10 cellular contexts compared by ENCODE assay signal in the genomic region with DNA sequence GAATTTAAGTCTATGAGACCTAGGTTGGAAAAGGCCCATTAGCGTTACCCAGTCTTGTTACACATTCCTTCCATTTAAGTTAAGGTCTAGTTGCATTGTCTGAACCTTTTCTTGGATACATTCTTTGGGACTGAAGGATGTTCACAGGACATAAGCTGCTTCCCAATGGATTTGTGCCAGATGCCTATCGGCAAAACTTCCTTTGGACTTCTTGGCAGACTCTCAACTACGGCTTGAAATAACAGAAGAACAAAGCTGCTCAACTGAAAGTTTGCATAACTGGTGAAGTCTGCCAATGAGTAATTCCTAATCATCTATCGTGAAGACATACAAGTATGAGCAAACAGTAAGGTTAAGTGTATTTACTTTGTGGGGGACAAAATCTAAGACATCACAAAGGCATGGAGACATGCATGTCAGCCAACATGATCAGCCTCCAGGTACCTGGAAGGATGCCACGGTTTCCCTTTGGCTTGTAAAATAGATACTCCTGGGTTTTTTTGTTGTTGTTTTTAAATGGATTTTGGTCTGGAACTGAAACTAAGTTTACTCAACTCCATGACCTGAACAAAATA. TPM values are rescaled to one million over a fixed set of nuclear protein-coding genes. Genes with fewer than 3 reads are reported as not detected.
A peak's percentile ranks its signal among the peaks of the same experiment; 100 is the strongest.
DNase-seq lines count a peak whose midpoint lies in the region; ATAC-seq and TF ChIP-seq lines count a peak whose summit lies in the region.
"Had no signal": no experiment of that assay in that cellular context is flagged by ENCODE, and none has a peak within 500 bp of the region (broad histone marks: within the 10 kb centered on the region; RNA-seq: fewer than 3 reads in every experiment).

No MANE protein-coding gene starts in this region.

- H3K9me3 ChIP-seq in adrenal gland (replicated peaks in 1 of 3) (no peaks in the 10 kb centered on the region), hepatocyte (ENCODE audit: low read depth) (no peaks in the 10 kb centered on the region), aorta (ENCODE audit: control insufficient read depth, low read length) (no peaks in the 10 kb centered on the region)

- peaks cover 8% of the 10 kb centered on the region for H3K79me2 ChIP-seq in hepatocyte

- no peaks in the 10 kb centered on the region for H4K20me1 ChIP-seq in hepatocyte (ENCODE audit: insufficient read depth, poor library complexity, severe bottlenecking)

- no peak overlapping the region for H2AFZ ChIP-seq in hepatocyte

- peaks cover 23% of the 10 kb centered on the region for H3K27me3 Mint-ChIP-seq in activated CD4-positive, alpha-beta T cell treated with anti-CD3 and anti-CD28 coated beads, Interleukin-2, amount 10 ng/mL, durations not matched to agents 24 days and 14 days

- no peaks in the 10 kb centered on the region for H3K36me3 Mint-ChIP-seq in activated CD4-positive, alpha-beta T cell treated with anti-CD3 and anti-CD28 coated beads, Interleukin-2, amount 10 ng/mL, durations not matched to agents 24 days and 14 days (ENCODE audit: low read depth)
- H3K36me3 Mint-ChIP-seq: CD4-positive, CD25-positive, alpha-beta regulatory T cell had no signal

- intact Hi-C loops in activated CD4-positive, alpha-beta T cell treated with anti-CD3 and anti-CD28 coated beads, Interleukin-2, amount 10 ng/mL, durations not matched to agents 24 days and 14 days (cut with micrococcal nuclease), result no loop called here
- intact Hi-C loops in adrenal gland (cut with DNase I), result no loop called here
- intact Hi-C loops in aorta (cut with DNase I), result no loop called here

- DNase-seq in activated CD4-positive, alpha-beta T cell treated with anti-CD3 and anti-CD28 coated beads, Interleukin-2, amount 10 ng/mL, durations not matched to agents 24 days and 14 days, result peak; percentile 31
- no peak for DNase-seq in activated CD4-positive, alpha-beta T cell treated with anti-CD3 and anti-CD28 coated beads for 48 hours
- DNase-seq in adrenal gland, result peak in 5 of 7 donors; percentile 16 to 59 (median 26)
- DNase-seq in hepatocyte (ENCODE audit: low spot score), result peak; percentile 72
- DNase-seq in aorta, result no peak
- DNase-seq in AML-193 (lab: John Stamatoyannopoulos, UW), result no peak
- DNase-seq in GM10248 (ENCODE audit: extremely low spot score), result no peak
- DNase-seq in UCSD-AML1 (lab: John Stamatoyannopoulos, UW; ENCODE audit: unreplicated experiment), result no peak
- DNase-seq: CD4-positive, CD25-positive, alpha-beta regulatory T cell had no signal

- no peaks in the 10 kb centered on the region for H3K9me2 ChIP-seq in hepatocyte (replicated peaks; ENCODE audit: insufficient read depth)

- peak; percentile 44 for ATAC-seq in aorta (ENCODE audit: low FRiP score)

- H3K4me3 ChIP-seq in adrenal gland, result no peak overlapping the region
- no peak overlapping the region for H3K4me3 ChIP-seq in hepatocyte
- no peak overlapping the region for H3K4me3 ChIP-seq in aorta (ENCODE audit: low read length in 2 of 2)
- H3K4me3 ChIP-seq: tibial nerve had no signal

- H3K36me3 ChIP-seq in adrenal gland (replicated peaks in 1 of 2), result no peaks in the 10 kb centered on the region
- no peaks in the 10 kb centered on the region for H3K36me3 ChIP-seq in hepatocyte (replicated peaks; ENCODE audit: insufficient read depth, low read depth)
- no peaks in the 10 kb centered on the region for H3K36me3 ChIP-seq in aorta (ENCODE audit: control insufficient read depth in 1 of 2, insufficient read depth in 2 of 2, low read length in 1 of 2)
- H3K36me3 ChIP-seq: tibial nerve had no signal

- peak overlapping the region in 1 of 5 donors; percentile 45 for H3K27ac ChIP-seq in adrenal gland
- H3K27ac ChIP-seq in hepatocyte, result peak overlapping the region; percentile 67
- H3K27ac ChIP-seq in aorta (ENCODE audit: low read depth in 1 of 2, low read length in 2 of 2), result no peak overlapping the region

- CTCF ChIA-PET in GM10248 (lab: Yijun Ruan, JAX), result interaction anchor here (1.2 to 1.8 kb wide), 2 partner anchors 13 to 62 kb away, joined by 3 to 4 read pairs; no protein-coding TSS in a partner anchor

- no peaks in the 10 kb centered on the region for H3K4me1 Mint-ChIP-seq in activated CD4-positive, alpha-beta T cell treated with anti-CD3 and anti-CD28 coated beads, Interleukin-2, amount 10 ng/mL, durations not matched to agents 24 days and 14 days
- H3K4me1 Mint-ChIP-seq: CD4-positive, CD25-positive, alpha-beta regulatory T cell had no signal

- no peak overlapping the region for H3K4me3 Mint-ChIP-seq in activated CD4-positive, alpha-beta T cell treated with anti-CD3 and anti-CD28 coated beads, Interleukin-2, amount 10 ng/mL, durations not matched to agents 24 days and 14 days
- H3K4me3 Mint-ChIP-seq: CD4-positive, CD25-positive, alpha-beta regulatory T cell had no signal

- H3K4me1 ChIP-seq in adrenal gland (replicated peaks in 1 of 2) (peaks cover 6 to 10% of the 10 kb centered on the region in 2 donors), hepatocyte (ENCODE audit: insufficient read depth) (peaks cover 42% of the 10 kb centered on the region), aorta (ENCODE audit: control insufficient read depth in 1 of 2, insufficient read depth in 2 of 2, low read length in 2 of 2) (peaks cover 0 to 3% of the 10 kb centered on the region in 2 donors)

- no peak overlapping the region for H3K27ac Mint-ChIP-seq in activated CD4-positive, alpha-beta T cell treated with anti-CD3 and anti-CD28 coated beads, Interleukin-2, amount 10 ng/mL, durations not matched to agents 24 days and 14 days
- H3K27ac Mint-ChIP-seq: CD4-positive, CD25-positive, alpha-beta regulatory T cell had no signal

- no peaks in the 10 kb centered on the region for H3K9me3 Mint-ChIP-seq in activated CD4-positive, alpha-beta T cell treated with anti-CD3 and anti-CD28 coated beads, Interleukin-2, amount 10 ng/mL, durations not matched to agents 24 days and 14 days

- 25 to 36% (median 32%) methylated on average over 5 of the region's 5 CpGs for WGBS in adrenal gland, 4 donors
- WGBS in hepatocyte (ENCODE audit: low lambda C conversion rate, missing lambda C conversion rate), result 20% methylated on average over 5 of the region's 5 CpGs
- 10 to 24% methylated on average over 5 of the region's 5 CpGs for WGBS in aorta, 2 donors

- H3K27me3 ChIP-seq in adrenal gland, result no peaks in the 10 kb centered on the region
- H3K27me3 ChIP-seq in hepatocyte, result no peaks in the 10 kb centered on the region
- H3K27me3 ChIP-seq in aorta (ENCODE audit: control insufficient read depth in 1 of 2, insufficient read depth in 2 of 2, low read length in 1 of 2), result no peaks in the 10 kb centered on the region
- H3K27me3 ChIP-seq: tibial nerve had no signal

- TF ChIP-seq CTCF in adrenal gland (IDR thresholded peaks at IDR 0.05) (no peak), hepatocyte (IDR thresholded peaks at IDR 0.05; ENCODE audit: poor library complexity) (no peak), GM10248 (IDR thresholded peaks at IDR 0.05; ENCODE audit: control extremely low read depth, extremely low read depth, low read depth, missing control alignments) (no peak)

- H3K4me2 ChIP-seq in hepatocyte, result peak overlapping the region; percentile 52

- POLR2A ChIA-PET in GM10248 (lab: Yijun Ruan, JAX), result no interaction called here

- TF ChIP-seq POLR2A in adrenal gland (IDR thresholded peaks at IDR 0.05), result no peak

RNA-seq across cellular contexts. Expression of a gene that starts 35.4 kb away (rescaled TPM):
- 92.8 and 98.8 TPM in 2 replicates for total RNA-seq in activated CD4-positive, alpha-beta T cell treated with anti-CD3 and anti-CD28 coated beads, Interleukin-2, amount 10 ng/mL, durations not matched to agents 24 days and 14 days
- total RNA-seq in adrenal gland, result 100 to 1,000 TPM in 1 of 8 donors, 10 to 100 TPM in 7; 65.3 to 120 (median 79.8) TPM
- 10 to 100 TPM; 31.7 to 68.7 (median 32.6) TPM for polyA plus RNA-seq in adrenal gland
- 43.7 and 61.8 TPM in 2 replicates for total RNA-seq in hepatocyte
- polyA plus RNA-seq in hepatocyte, result 77.2 and 92.6 TPM in 2 replicates
- 10 to 100 TPM; 32.1 to 43.4 TPM for total RNA-seq in aorta
- 10 to 100 TPM; 26.4 to 41.5 TPM for polyA plus RNA-seq in aorta

Comparison
In these comparisons a context has a peak if more than half of its experiments do, and no peak if none do; other contexts are left out.
1. DNase-seq: peak in activated CD4-positive, alpha-beta T cell treated with anti-CD3 and anti-CD28 coated beads, Interleukin-2, amount 10 ng/mL, durations not matched to agents 24 days and 14 days (single experiment), adrenal gland (5 of 7) and hepatocyte (single experiment); none in activated CD4-positive, alpha-beta T cell treated with anti-CD3 and anti-CD28 coated beads for 48 hours (single experiment), aorta (0 of 2), AML-193 (0 of 2), GM10248 (single experiment) and UCSD-AML1 (single experiment).